In genomic region chr7:48237354-48237753, GRCh38 we compare ENCODE assay signal across 34 cellular contexts.
"Had no signal": no experiment of that assay in that cellular context is flagged by ENCODE, and none has a peak within 500 bp of the region (broad histone marks: within the 10 kb centered on the region; RNA-seq: fewer than 3 reads in every experiment).

No MANE protein-coding gene starts in this region.

- H3K4me3 Mint-ChIP-seq: activated B cell treated with CpG ODN at 0.5 μM for 24 hours; activated CD4-positive, alpha-beta memory T cell treated with anti-CD3 and anti-CD28 coated beads for 36 hours; activated CD4-positive, alpha-beta T cell treated with anti-CD3 and anti-CD28 coated beads, Interleukin-2, amount 10 ng/mL, durations not matched to agents 24 days and 14 days; activated CD8-positive, alpha-beta T cell treated with anti-CD3 and anti-CD28 coated beads for 36 hours; activated naive CD4-positive, alpha-beta T cell treated with anti-CD3 and anti-CD28 coated beads, Interleukin-2, amount 10 ng/mL, durations not matched to agents 7 days and 5 days; activated naive CD4-positive, alpha-beta T cell treated with anti-CD3 and anti-CD28 coated beads, Interleukin-2, amount 50 U/mL, for 24 hours; activated naive CD8-positive, alpha-beta T cell; activated naive CD8-positive, alpha-beta T cell treated with anti-CD3 and anti-CD28 coated beads, Interleukin-2, amount 10 ng/mL, durations not matched to agents 7 days and 5 days; activated naive CD8-positive, alpha-beta T cell treated with anti-CD3 and anti-CD28 coated beads, Interleukin-2, amount 50 U/mL, for 24 hours; activated T-cell treated with anti-CD3 and anti-CD28 coated beads, Interleukin-2, amount 50 U/mL, for 4 hours; activated T-cell treated with anti-CD3 and anti-CD28 coated beads, Interleukin-2, amount 50 U/mL, for 72 hours; activated T-helper 1 cell treated with anti-CD3 and anti-CD28 coated beads, Interleukin-12 subunit alpha, Interleukin-12 subunit beta, Interleukin-2, Interleukin-4 antibody, amounts not matched to agents 30 ng/mL and 10 ng/mL and 1 ng/mL, durations not matched to agents 14 hours and 24 hours and 36 hours; activated T-helper 17 cell treated with anti-CD3 and anti-CD28 coated beads, Interleukin-2, amount 50 U/mL, for 72 hours; brain; central memory CD8-positive, alpha-beta T cell; T-helper 2 cell treated with Interferon-gamma antibody and Interleukin-4, amounts not matched to agents 5 μg/mL and 100 μg/mL, for 36 hours had no signal

- H3K9me3 ChIP-seq: ascending aorta had no signal

- DNase-seq: activated B cell treated with CpG ODN at 0.5 μM for 24 hours; activated CD4-positive, alpha-beta memory T cell treated with anti-CD3 and anti-CD28 coated beads for 36 hours; activated CD4-positive, alpha-beta T cell treated with anti-CD3 and anti-CD28 coated beads for 4 hours; activated CD4-positive, alpha-beta T cell treated with anti-CD3 and anti-CD28 coated beads, Interleukin-2, amount 10 ng/mL, durations not matched to agents 24 days and 14 days; activated CD4-positive, alpha-beta T cell treated with anti-CD3 and anti-CD28 coated beads, Interleukin-2, amount 50 U/mL, for 1 hour; activated CD4-positive, alpha-beta T cell treated with anti-CD3 and anti-CD28 coated beads, Interleukin-2, amount 50 U/mL, for 4 hours; activated CD4-positive, CD25-positive, alpha-beta regulatory T cell treated with anti-CD3 and anti-CD28 coated beads, Interleukin-2, amount 50 U/mL, for 72 hours; activated CD8-positive, alpha-beta memory T cell treated with anti-CD3 and anti-CD28 coated beads, Interleukin-2, amount 50 U/mL, for 4 hours; activated CD8-positive, alpha-beta T cell treated with anti-CD3 and anti-CD28 coated beads for 36 hours; activated effector memory CD4-positive, alpha-beta T cell treated with anti-CD3 and anti-CD28 coated beads, Interleukin-2, amount 50 U/mL, for 16 hours; activated naive CD4-positive, alpha-beta T cell treated with anti-CD3 and anti-CD28 coated beads, Interleukin-2, amount 10 ng/mL, durations not matched to agents 7 days and 5 days; activated naive CD4-positive, alpha-beta T cell treated with Interleukin-2 at 50 U/mL for 16 hours; activated naive CD8-positive, alpha-beta T cell treated with anti-CD3 and anti-CD28 coated beads, Interleukin-2, amount 10 ng/mL, durations not matched to agents 7 days and 5 days; activated naive CD8-positive, alpha-beta T cell treated with anti-CD3 and anti-CD28 coated beads, Interleukin-2, amount 50 U/mL, for 24 hours; activated T-cell treated with anti-CD3 and anti-CD28 coated beads for 4 hours; activated T-cell treated with anti-CD3 and anti-CD28 coated beads, Interleukin-2, amount 50 U/mL, for 1 hour; activated T-cell treated with anti-CD3 and anti-CD28 coated beads, Interleukin-2, amount 50 U/mL, for 4 hours; activated T-cell treated with anti-CD3 and anti-CD28 coated beads, Interleukin-2, amount 50 U/mL, for 72 hours; amygdala; anterior cingulate cortex; caudate nucleus; cerebellar nuclear complex; T-helper 2 cell; T-helper 9 cell had no signal

- H3K27ac ChIP-seq: ascending aorta, cardiac muscle cell, VCaP had no signal

- H3K36me3 ChIP-seq: ascending aorta, cardiac muscle cell had no signal

- H3K36me3 Mint-ChIP-seq: activated CD4-positive, alpha-beta memory T cell treated with anti-CD3 and anti-CD28 coated beads for 36 hours; activated naive CD4-positive, alpha-beta T cell treated with anti-CD3 and anti-CD28 coated beads, Interleukin-2, amount 10 ng/mL, durations not matched to agents 7 days and 5 days; activated naive CD4-positive, alpha-beta T cell treated with anti-CD3 and anti-CD28 coated beads, Interleukin-2, amount 50 U/mL, for 24 hours; activated naive CD8-positive, alpha-beta T cell; activated naive CD8-positive, alpha-beta T cell treated with anti-CD3 and anti-CD28 coated beads, Interleukin-2, amount 10 ng/mL, durations not matched to agents 7 days and 5 days; brain had no signal

- H3K4me1 Mint-ChIP-seq: activated B cell treated with CpG ODN at 0.5 μM for 24 hours; activated CD4-positive, alpha-beta T cell treated with anti-CD3 and anti-CD28 coated beads, Interleukin-2, amount 10 ng/mL, durations not matched to agents 24 days and 14 days; activated naive CD4-positive, alpha-beta T cell treated with anti-CD3 and anti-CD28 coated beads, Interleukin-2, amount 10 ng/mL, durations not matched to agents 7 days and 5 days; activated naive CD4-positive, alpha-beta T cell treated with anti-CD3 and anti-CD28 coated beads, Interleukin-2, amount 50 U/mL, for 24 hours; activated naive CD8-positive, alpha-beta T cell treated with anti-CD3 and anti-CD28 coated beads, Interleukin-2, amount 10 ng/mL, durations not matched to agents 7 days and 5 days; activated naive CD8-positive, alpha-beta T cell treated with anti-CD3 and anti-CD28 coated beads, Interleukin-2, amount 50 U/mL, for 24 hours; activated T-helper 17 cell treated with anti-CD3 and anti-CD28 coated beads, Interleukin-2, amount 50 U/mL, for 72 hours; brain; central memory CD8-positive, alpha-beta T cell had no signal

- H3K27ac Mint-ChIP-seq: activated B cell treated with CpG ODN at 0.5 μM for 24 hours; activated CD4-positive, alpha-beta memory T cell treated with anti-CD3 and anti-CD28 coated beads for 36 hours; activated CD4-positive, alpha-beta T cell treated with anti-CD3 and anti-CD28 coated beads, Interleukin-2, amount 10 ng/mL, durations not matched to agents 24 days and 14 days; activated CD8-positive, alpha-beta T cell treated with anti-CD3 and anti-CD28 coated beads for 36 hours; activated naive CD4-positive, alpha-beta T cell treated with anti-CD3 and anti-CD28 coated beads, Interleukin-2, amount 10 ng/mL, durations not matched to agents 7 days and 5 days; activated naive CD4-positive, alpha-beta T cell treated with anti-CD3 and anti-CD28 coated beads, Interleukin-2, amount 50 U/mL, for 24 hours; activated naive CD8-positive, alpha-beta T cell; activated naive CD8-positive, alpha-beta T cell treated with anti-CD3 and anti-CD28 coated beads, Interleukin-2, amount 10 ng/mL, durations not matched to agents 7 days and 5 days; activated naive CD8-positive, alpha-beta T cell treated with anti-CD3 and anti-CD28 coated beads, Interleukin-2, amount 50 U/mL, for 24 hours; activated T-cell treated with anti-CD3 and anti-CD28 coated beads, Interleukin-2, amount 50 U/mL, for 72 hours; activated T-helper 1 cell treated with anti-CD3 and anti-CD28 coated beads, Interleukin-12 subunit alpha, Interleukin-12 subunit beta, Interleukin-2, Interleukin-4 antibody, amounts not matched to agents 30 ng/mL and 10 ng/mL and 1 ng/mL, durations not matched to agents 14 hours and 24 hours and 36 hours; activated T-helper 17 cell treated with anti-CD3 and anti-CD28 coated beads, Interleukin-2, amount 50 U/mL, for 72 hours; brain; T-helper 2 cell treated with Interferon-gamma antibody and Interleukin-4, amounts not matched to agents 5 μg/mL and 100 μg/mL, for 36 hours had no signal

- ATAC-seq: activated CD8-positive, alpha-beta T cell treated with anti-CD3 and anti-CD28 coated beads for 36 hours; activated naive CD8-positive, alpha-beta T cell treated with anti-CD3 and anti-CD28 coated beads, Interleukin-2, amount 50 U/mL, for 24 hours; activated T-cell treated with anti-CD3 and anti-CD28 coated beads, Interleukin-2, amount 50 U/mL, for 4 hours; activated T-cell treated with anti-CD3 and anti-CD28 coated beads, Interleukin-2, amount 50 U/mL, for 72 hours; activated T-helper 17 cell treated with anti-CD3 and anti-CD28 coated beads, Interleukin-2, amount 50 U/mL, for 72 hours had no signal

- H3K4me1 ChIP-seq: ascending aorta had no signal

- H3K9me3 Mint-ChIP-seq: activated CD4-positive, alpha-beta T cell treated with anti-CD3 and anti-CD28 coated beads, Interleukin-2, amount 10 ng/mL, durations not matched to agents 24 days and 14 days; activated naive CD4-positive, alpha-beta T cell treated with anti-CD3 and anti-CD28 coated beads, Interleukin-2, amount 50 U/mL, for 24 hours; activated T-helper 1 cell treated with anti-CD3 and anti-CD28 coated beads, Interleukin-12 subunit alpha, Interleukin-12 subunit beta, Interleukin-2, Interleukin-4 antibody, amounts not matched to agents 30 ng/mL and 10 ng/mL and 1 ng/mL, durations not matched to agents 14 hours and 24 hours and 36 hours; activated T-helper 17 cell treated with anti-CD3 and anti-CD28 coated beads, Interleukin-2, amount 50 U/mL, for 72 hours; central memory CD8-positive, alpha-beta T cell had no signal

- H3K4me3 ChIP-seq: ascending aorta, cardiac muscle cell had no signal

- H3K27me3 ChIP-seq: ascending aorta, cardiac muscle cell had no signal
